ENCODE assay signal across 1 cellular context in genomic region chr17:80025140-80025539, GRCh38.
TF ChIP-seq lines count a peak whose summit lies in the region.

No MANE protein-coding gene starts in this region.

TF ChIP-seq in GM12878, 131 proteins besides CTCF, POLR2A, EP300 and RAD21:
- TF ChIP-seq RBBP5 (conservative IDR thresholded peaks at IDR 0.05), result no peak
- TF ChIP-seq, protein P1, sequence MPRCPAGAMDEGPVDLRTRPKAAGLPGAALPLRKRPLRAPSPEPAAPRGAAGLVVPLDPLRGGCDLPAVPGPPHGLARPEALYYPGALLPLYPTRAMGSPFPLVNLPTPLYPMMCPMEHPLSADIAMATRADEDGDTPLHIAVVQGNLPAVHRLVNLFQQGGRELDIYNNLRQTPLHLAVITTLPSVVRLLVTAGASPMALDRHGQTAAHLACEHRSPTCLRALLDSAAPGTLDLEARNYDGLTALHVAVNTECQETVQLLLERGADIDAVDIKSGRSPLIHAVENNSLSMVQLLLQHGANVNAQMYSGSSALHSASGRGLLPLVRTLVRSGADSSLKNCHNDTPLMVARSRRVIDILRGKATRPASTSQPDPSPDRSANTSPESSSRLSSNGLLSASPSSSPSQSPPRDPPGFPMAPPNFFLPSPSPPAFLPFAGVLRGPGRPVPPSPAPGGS (IDR thresholded peaks at IDR 0.05; ENCODE audit: borderline replicate concordance, insufficient read depth, low read depth, low read length, poor library complexity, severe bottlenecking), result peak; percentile 3
